In the genomic region with DNA sequence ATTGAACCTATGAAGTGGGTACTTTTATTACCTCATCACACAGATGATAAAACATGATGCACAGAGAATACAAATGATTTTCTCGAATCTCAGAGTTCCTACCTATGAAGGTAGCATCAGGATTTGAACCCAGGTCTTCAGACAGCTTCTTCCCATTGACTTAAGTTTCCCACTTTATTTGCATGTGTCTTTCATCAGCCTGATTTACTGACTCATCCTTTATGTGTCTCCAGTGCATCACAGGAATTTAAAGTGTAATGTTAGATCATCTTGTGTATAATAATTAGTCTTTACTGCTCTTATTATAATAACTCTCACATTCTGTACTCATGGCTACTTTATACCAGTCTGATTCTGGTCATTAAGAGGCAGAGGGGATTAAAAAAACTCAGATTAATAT, we compare ENCODE assay signal across 25 cellular contexts.
"Had no signal": no experiment of that assay in that cellular context is flagged by ENCODE, and none has a peak within 500 bp of the region (broad histone marks: within the 10 kb centered on the region; RNA-seq: fewer than 3 reads in every experiment).

No MANE protein-coding gene starts in this region.

- H3K4me1 ChIP-seq: esophagus squamous epithelium, gastrocnemius medialis, heart left ventricle, left lung, lower lobe of right lung had no signal

- H3K27me3 ChIP-seq: dorsolateral prefrontal cortex, esophagus squamous epithelium, gastrocnemius medialis, heart left ventricle, hepatocyte, left lung had no signal

- H3K27ac ChIP-seq: coronary artery, dorsolateral prefrontal cortex, epithelial cell of prostate, esophagus squamous epithelium, gastrocnemius medialis, heart left ventricle, hepatocyte, left lung, lower lobe of right lung had no signal

- H2AFZ ChIP-seq: hepatocyte had no signal

- H3K4me3 ChIP-seq: coronary artery, dorsolateral prefrontal cortex, esophagus squamous epithelium, gastrocnemius medialis, heart left ventricle, hepatocyte, left lung, lower lobe of right lung had no signal

- H3K79me2 ChIP-seq: hepatocyte had no signal

- H3K4me2 ChIP-seq: hepatocyte had no signal

- ATAC-seq: esophagus mucosa; gastrocnemius medialis; heart left ventricle; left cardiac atrium; left lung; left ventricle myocardium superior; lower lobe of right lung; naive thymus-derived CD4-positive, alpha-beta T cell had no signal

- FAIRE-seq: endothelial cell of umbilical vein, keratinocyte had no signal

- H3K36me3 ChIP-seq: esophagus squamous epithelium, gastrocnemius medialis, heart left ventricle, left lung, lower lobe of right lung had no signal

- H3K9me3 ChIP-seq: esophagus squamous epithelium, gastrocnemius medialis, lower lobe of right lung had no signal

- DNase-seq: dermis blood vessel endothelial cell; dorsolateral prefrontal cortex; effector CD4-positive, alpha-beta T cell; effector memory CD4-positive, alpha-beta T cell; erythroblast; esophagus squamous epithelium; foreskin fibroblast; foreskin melanocyte; gastrocnemius medialis; heart left ventricle; hypothalamus; immature natural killer cell; left cardiac atrium; left lung; left ventricle myocardium superior; lower lobe of right lung; mesenchymal stem cell; midbrain; naive thymus-derived CD4-positive, alpha-beta T cell had no signal
